ENCODE assay signal across 10 cellular contexts in the genomic region with DNA sequence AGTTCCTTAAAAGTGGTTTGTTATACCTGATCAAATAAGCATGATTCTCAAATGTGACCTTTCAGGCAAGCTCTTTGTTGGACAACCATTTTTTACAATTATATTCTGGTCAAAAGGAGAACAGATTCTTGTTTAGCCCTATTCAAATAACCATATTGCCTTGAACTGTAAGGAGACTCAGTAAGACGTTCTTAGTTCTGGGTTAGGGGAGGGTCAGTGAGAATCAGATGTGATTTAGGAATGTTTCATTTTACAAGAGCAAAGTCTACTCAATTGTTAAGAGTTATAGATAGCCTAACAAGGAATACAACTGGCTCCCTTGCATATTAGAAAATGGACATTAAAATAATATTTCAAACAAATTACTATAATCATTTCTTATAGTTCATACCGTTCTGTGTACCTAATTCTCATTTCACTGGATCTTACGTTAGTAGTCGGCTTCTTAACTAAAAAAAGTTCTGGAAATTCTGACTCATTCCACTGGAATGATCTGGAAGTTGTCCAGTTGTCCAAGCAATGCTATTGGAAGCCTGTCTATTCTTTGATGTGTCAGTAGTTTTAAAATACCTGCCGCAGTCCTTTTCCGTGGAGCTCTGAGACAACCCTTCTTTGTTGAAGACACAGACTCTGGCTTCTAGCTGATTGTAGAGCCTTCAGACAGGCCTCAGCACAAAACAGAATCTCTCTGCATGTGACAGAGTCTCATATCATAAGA.
DNase-seq lines count a peak whose midpoint lies in the region; ATAC-seq and TF ChIP-seq lines count a peak whose summit lies in the region.
"Had no signal": no experiment of that assay in that cellular context is flagged by ENCODE, and none has a peak within 500 bp of the region (broad histone marks: within the 10 kb centered on the region; RNA-seq: fewer than 3 reads in every experiment).

No MANE protein-coding gene starts in this region.

- H3K4me1 Mint-ChIP-seq in osteocyte (ENCODE audit: unreplicated experiment) = peaks cover 34% of the 10 kb centered on the region

- TF ChIP-seq CTCF in AG10803 (conservative IDR thresholded peaks at IDR 0.05; ENCODE audit: low read length) = no peak
- no peak for TF ChIP-seq CTCF in osteocyte (IDR thresholded peaks at IDR 0.05)

- no peak overlapping the region for H3K4me3 ChIP-seq in AG10803 (ENCODE audit: low read length)

- peak overlapping the region; percentile 89 for H3K27ac Mint-ChIP-seq in osteocyte (ENCODE audit: unreplicated experiment)

- no peaks in the 10 kb centered on the region for H3K36me3 Mint-ChIP-seq in osteocyte (ENCODE audit: unreplicated experiment)

- H3K27me3 Mint-ChIP-seq in osteocyte (ENCODE audit: unreplicated experiment) = no peaks in the 10 kb centered on the region

- H3K4me3 Mint-ChIP-seq in osteocyte (ENCODE audit: unreplicated experiment) = peak overlapping the region; percentile 24

- ATAC-seq in HG02763 (IDR thresholded peaks at IDR 0.05; ENCODE audit: unreplicated experiment) = no peak
- ATAC-seq: stimulated activated naive CD8-positive, alpha-beta T cell treated with anti-CD3 and anti-CD28 coated beads, Interleukin-15, Interleukin-2, amounts not matched to agents 100 U/mL and 50 U/mL, for 24 hours had no signal

- H3K9me3 Mint-ChIP-seq in osteocyte (ENCODE audit: unreplicated experiment) = no peaks in the 10 kb centered on the region

- in situ Hi-C loops in G401 (cut with HindIII; ENCODE audit: low sequenced_read_pairs) = no loop called here

- peak; percentile 82 for DNase-seq in AG10803 (ENCODE audit: low read depth)
- peak; percentile 86 for DNase-seq in SW480 (ENCODE audit: low spot score)
- DNase-seq in foreskin melanocyte = peak; percentile 60
- no peak for DNase-seq in osteocyte (ENCODE audit: extremely low spot score, unreplicated experiment)
- no peak for DNase-seq in SHP77 treated with DMSO at 0.1 percent for 48 hours (lab: John Stamatoyannopoulos, UW)
- no peak for DNase-seq in effector CD4-positive, alpha-beta T cell
- no peak for DNase-seq in G401 (ENCODE audit: low spot score)
- DNase-seq: NCI-H1930; stimulated activated naive CD8-positive, alpha-beta T cell treated with anti-CD3 and anti-CD28 coated beads, Interleukin-15, Interleukin-2, amounts not matched to agents 100 U/mL and 50 U/mL, for 24 hours had no signal

Comparison
In these comparisons a context has a peak if more than half of its experiments do, and no peak if none do; other contexts are left out.
1. DNase-seq: peak in AG10803 (single experiment), SW480 (single experiment) and foreskin melanocyte (single experiment); none in osteocyte (single experiment), SHP77 treated with DMSO at 0.1 percent for 48 hours (single experiment), effector CD4-positive, alpha-beta T cell (single experiment) and G401 (single experiment).